Comparison of ENCODE assay signal across 29 cellular contexts in the genomic region with DNA sequence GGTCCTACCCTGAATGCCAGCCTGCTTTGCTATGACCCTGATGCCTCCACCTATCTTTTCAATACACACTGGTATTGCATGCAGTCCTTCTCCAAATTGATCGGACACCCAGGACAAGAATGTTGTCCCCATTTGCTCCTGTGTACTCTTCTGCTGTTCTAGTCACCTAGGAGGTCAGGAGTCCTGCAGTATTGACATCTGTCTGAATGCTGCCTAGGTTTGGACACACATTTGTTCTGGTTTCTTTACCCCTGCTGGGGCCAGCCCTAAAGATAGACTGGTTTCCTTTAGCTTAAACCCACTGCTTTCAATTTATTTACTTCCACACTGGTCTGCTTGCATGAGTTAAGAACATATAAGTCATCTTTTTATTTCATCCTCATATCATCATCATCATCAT.
"Had no signal": no experiment of that assay in that cellular context is flagged by ENCODE, and none has a peak within 500 bp of the region (broad histone marks: within the 10 kb centered on the region; RNA-seq: fewer than 3 reads in every experiment).

No MANE protein-coding gene starts in this region.

- H3K36me3 ChIP-seq: neural progenitor cell, ovary, suprapubic skin, tibial artery, transverse colon, upper lobe of right lung, uterus had no signal

- H3K27ac ChIP-seq: neural progenitor cell, ovary, parathyroid adenoma, psoas muscle, suprapubic skin, testis, tibial artery, transverse colon, upper lobe of right lung, uterus had no signal

- H3K79me2 ChIP-seq: parathyroid adenoma had no signal

- H3K4me1 Mint-ChIP-seq: naive thymus-derived CD4-positive, alpha-beta T cell; natural killer cell; stimulated activated memory B cell treated with anti-CD40 and anti-IgM and Interleukin-4, amounts not matched to agents 10 μg/mL and 1 μg/mL and 100 μg/mL, for 72 hours; stimulated activated naive CD8-positive, alpha-beta T cell treated with anti-CD3 and anti-CD28 coated beads, Interleukin-15, amount 100 ng/mL, for 72 hours had no signal

- H3K4me2 ChIP-seq: neural progenitor cell had no signal

- H3K27me3 ChIP-seq: neural progenitor cell, ovary, suprapubic skin, testis, tibial artery, transverse colon, upper lobe of right lung, uterus had no signal

- H3K9ac ChIP-seq: neural progenitor cell, parathyroid adenoma had no signal

- H3K9me3 Mint-ChIP-seq: naive thymus-derived CD4-positive, alpha-beta T cell; nephron; neural progenitor cell; stimulated activated memory B cell treated with anti-CD40 and anti-IgM and Interleukin-4, amounts not matched to agents 10 μg/mL and 1 μg/mL and 100 μg/mL, for 72 hours; stimulated activated naive CD8-positive, alpha-beta T cell treated with anti-CD3 and anti-CD28 coated beads, Interleukin-15, amount 100 ng/mL, for 72 hours; type B pancreatic cell had no signal

- H3K4me3 Mint-ChIP-seq: naive thymus-derived CD4-positive, alpha-beta T cell; natural killer cell; nephron; neural progenitor cell; stimulated activated memory B cell treated with anti-CD40 and anti-IgM and Interleukin-4, amounts not matched to agents 10 μg/mL and 1 μg/mL and 100 μg/mL, for 72 hours; stimulated activated naive CD8-positive, alpha-beta T cell treated with anti-CD3 and anti-CD28 coated beads, Interleukin-15, amount 100 ng/mL, for 72 hours; type B pancreatic cell had no signal

- ATAC-seq: naive thymus-derived CD4-positive, alpha-beta T cell; natural killer cell; psoas muscle; right cardiac atrium; sciatic nerve; stimulated activated memory B cell treated with anti-CD40 and anti-IgM and Interleukin-4, amounts not matched to agents 10 μg/mL and 1 μg/mL and 100 μg/mL, for 72 hours; stimulated activated naive CD8-positive, alpha-beta T cell treated with anti-CD3 and anti-CD28 coated beads, Interleukin-15, amount 100 ng/mL, for 72 hours; stimulated activated naive CD8-positive, alpha-beta T cell treated with anti-CD3 and anti-CD28 coated beads, Interleukin-15, Interleukin-2, amounts not matched to agents 100 U/mL and 50 U/mL, for 24 hours; upper lobe of right lung had no signal

- H3K27ac Mint-ChIP-seq: naive thymus-derived CD4-positive, alpha-beta T cell; natural killer cell; nephron; neural progenitor cell; progenitor cell of endocrine pancreas; stimulated activated memory B cell treated with anti-CD40 and anti-IgM and Interleukin-4, amounts not matched to agents 10 μg/mL and 1 μg/mL and 100 μg/mL, for 72 hours; stimulated activated naive CD8-positive, alpha-beta T cell treated with anti-CD3 and anti-CD28 coated beads, Interleukin-15, amount 100 ng/mL, for 72 hours; type B pancreatic cell had no signal

- H3K9me3 ChIP-seq: ovary, psoas muscle, suprapubic skin, testis, tibial artery, transverse colon, upper lobe of right lung, uterus had no signal

- H3K4me3 ChIP-seq: neural progenitor cell, ovary, psoas muscle, suprapubic skin, testis, tibial artery, transverse colon, upper lobe of right lung, uterus had no signal

- DNase-seq: naive thymus-derived CD4-positive, alpha-beta T cell; natural killer cell; occipital lobe; ovary; posterior cingulate gyrus; psoas muscle; right cardiac atrium; small intestine; stimulated activated CD4-positive, alpha-beta T cell treated with anti-CD3 and anti-CD28 coated beads, Interleukin-15, amount 100 ng/mL, for 24 hours; stimulated activated CD4-positive, alpha-beta T cell treated with anti-CD3 and anti-CD28 coated beads, Interleukin-2, amount 100 ng/mL, for 24 hours; stimulated activated CD4-positive, alpha-beta T cell treated with anti-CD3 and anti-CD28 coated beads, Interleukin-2, amount 100 ng/mL, for 48 hours; stimulated activated CD4-positive, alpha-beta T cell treated with anti-CD3 and anti-CD28 coated beads, Interleukin-4, amount 100 ng/mL, for 24 hours; stimulated activated naive CD4-positive, alpha-beta T cell; stimulated activated naive CD8-positive, alpha-beta T cell treated with anti-CD3 and anti-CD28 coated beads, Interleukin-15, amount 100 ng/mL, for 72 hours; stimulated activated naive CD8-positive, alpha-beta T cell treated with anti-CD3 and anti-CD28 coated beads, Interleukin-15, Interleukin-2, amounts not matched to agents 100 U/mL and 50 U/mL, for 24 hours; substantia nigra; testis; tibial artery; transverse colon; upper lobe of right lung; uterus had no signal

- H3K4me1 ChIP-seq: neural progenitor cell, parathyroid adenoma, psoas muscle, testis, transverse colon, upper lobe of right lung, uterus had no signal

- H2AFZ ChIP-seq: neural progenitor cell, parathyroid adenoma had no signal

- H3K27me3 Mint-ChIP-seq: progenitor cell of endocrine pancreas, type B pancreatic cell had no signal

- H3K36me3 Mint-ChIP-seq: naive thymus-derived CD4-positive, alpha-beta T cell; natural killer cell; neural progenitor cell; stimulated activated memory B cell treated with anti-CD40 and anti-IgM and Interleukin-4, amounts not matched to agents 10 μg/mL and 1 μg/mL and 100 μg/mL, for 72 hours; type B pancreatic cell had no signal
